11 cellular contexts compared by ENCODE assay signal in the genomic region with DNA sequence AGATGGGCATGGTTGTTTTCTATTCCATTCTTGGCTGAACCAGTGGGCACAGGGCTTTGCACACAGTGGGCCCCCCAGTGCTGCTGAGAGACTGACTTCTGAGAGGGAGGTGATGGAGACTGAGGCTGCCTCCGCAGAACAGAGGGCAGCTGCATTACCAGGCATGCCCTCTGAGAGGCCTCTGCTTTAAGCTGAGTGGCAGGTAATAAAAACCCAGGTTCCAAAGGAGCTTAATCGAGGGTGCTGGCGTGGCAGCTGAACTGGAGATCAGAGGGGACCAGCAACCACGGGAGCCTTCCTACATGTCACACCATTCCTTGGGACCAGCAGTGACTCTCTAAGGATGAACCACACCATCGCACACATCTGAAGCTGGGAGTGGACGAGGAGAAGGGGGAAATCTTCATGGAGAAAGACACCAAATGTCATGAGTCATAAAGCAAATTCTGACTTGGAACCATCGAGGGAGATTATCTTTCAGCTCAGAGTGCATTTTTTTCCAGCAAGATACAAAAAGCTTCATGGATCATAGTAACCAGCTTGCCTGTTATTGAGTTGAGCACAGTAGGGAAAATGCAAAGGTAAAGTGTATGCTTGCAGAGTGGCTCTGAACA. TPM values are rescaled to one million over a fixed set of nuclear protein-coding genes. Genes with fewer than 3 reads are reported as not detected.
DNase-seq lines count a peak whose midpoint lies in the region; ATAC-seq and TF ChIP-seq lines count a peak whose summit lies in the region.
"Had no signal": no experiment of that assay in that cellular context is flagged by ENCODE, and none has a peak within 500 bp of the region (broad histone marks: within the 10 kb centered on the region; RNA-seq: fewer than 3 reads in every experiment).

No MANE protein-coding gene starts in this region.

- DNase-seq in A673 (ENCODE audit: low spot score) (no peak), HuH-7 (ENCODE audit: low spot score) (peak; percentile 30), body of pancreas (no peak), left kidney (ENCODE audit: low read depth, low spot score) (peak; percentile 60), NOMO-1 treated with dmso at 0.1 percent for 144 hours (lab: John Stamatoyannopoulos, UW; ENCODE audit: unreplicated experiment) (no peak), cortex of kidney (lab: John Stamatoyannopoulos, UW) (no peak), A172 (ENCODE audit: low spot score) (no peak)
- DNase-seq: activated B cell treated with CpG ODN at 0.5 μM for 24 hours; Caco-2; naive thymus-derived CD8-positive, alpha-beta T cell had no signal

- H3K27ac ChIP-seq in A673 (ENCODE audit: low read depth, low read length, poor library complexity, severe bottlenecking), result no peak overlapping the region
- no peak overlapping the region for H3K27ac ChIP-seq in body of pancreas

- 67 to 77% methylated on average over 7 of the region's 7 CpGs for WGBS in body of pancreas, 2 donors

- H3K27me3 ChIP-seq in A673 (replicated peaks; ENCODE audit: insufficient read depth, low read depth, low read length, poor library complexity) (no peaks in the 10 kb centered on the region), body of pancreas (no peaks in the 10 kb centered on the region)

- peak; percentile 30 for ATAC-seq in body of pancreas
- ATAC-seq in GM18519 (IDR thresholded peaks at IDR 0.05; ENCODE audit: low FRiP score, unreplicated experiment), result no peak

- TF ChIP-seq CTCF in A673 (conservative IDR thresholded peaks at IDR 0.05; ENCODE audit: low read depth, low read length), result 0 out of 2 replicates have a peak, but pooled peaks have one; percentile 13
- TF ChIP-seq CTCF in body of pancreas (IDR thresholded peaks at IDR 0.05), result peak in 3 of 7 experiments; percentile 20 to 23 (median 20)

- H3K4me1 ChIP-seq in A673 (ENCODE audit: insufficient read depth, low read length, poor library complexity, severe bottlenecking), result no peaks in the 10 kb centered on the region
- peaks cover 40% of the 10 kb centered on the region for H3K4me1 ChIP-seq in body of pancreas

- CTCF ChIA-PET in A673 (lab: Charles Lee), result no interaction called here

- POLR2A ChIA-PET in A673 (lab: Charles Lee; ENCODE audit: low non-redundant PET), result no interaction called here

- intact Hi-C loops in A673 (cut with micrococcal nuclease; ENCODE audit: unreplicated experiment) (no loop called here), body of pancreas (cut with DNase I) (no loop called here)

- no peaks in the 10 kb centered on the region for H3K36me3 ChIP-seq in A673 (ENCODE audit: insufficient read depth, low read length, poor library complexity, severe bottlenecking)
- no peaks in the 10 kb centered on the region for H3K36me3 ChIP-seq in body of pancreas (replicated peaks in 1 of 2; ENCODE audit: insufficient read depth in 1 of 2, low read depth in 2 of 2)

- BruUV-seq in A673 (replicated peaks; lab: Mats Ljungman, UMichigan), result no TSS peak

- no peaks in the 10 kb centered on the region for H3K9me3 ChIP-seq in A673 (ENCODE audit: low read depth, low read length, poor library complexity, severe bottlenecking)
- H3K9me3 ChIP-seq in body of pancreas, result no peaks in the 10 kb centered on the region
- H3K9me3 ChIP-seq: Caco-2 had no signal

- H3K4me3 ChIP-seq in A673 (ENCODE audit: low read depth, low read length, poor library complexity, severe bottlenecking) (no peak overlapping the region), body of pancreas (no peak overlapping the region)

- no peak for TF ChIP-seq POLR2A in body of pancreas (IDR thresholded peaks at IDR 0.05)

RNA-seq across cellular contexts. Expression of a gene that starts 24.6 kb away (rescaled TPM):
- total RNA-seq in A673 (2021) (30.7 and 32.4 TPM in 2 replicates), body of pancreas (10 to 100 TPM; 22.1 to 26.4 TPM)
- total RNA-seq in A172 (2014; rRNA removed; shearing (Covaris generic)), result 3.6 and 4.0 TPM in 2 replicates

Comparison
In these comparisons a context has a peak if more than half of its experiments do, and no peak if none do; other contexts are left out.
1. DNase-seq: peak in HuH-7 (single experiment) and left kidney (single experiment); none in A673 (single experiment), body of pancreas (0 of 4), NOMO-1 treated with dmso at 0.1 percent for 144 hours (single experiment), cortex of kidney (single experiment) and A172 (single experiment).